In the genomic region with DNA sequence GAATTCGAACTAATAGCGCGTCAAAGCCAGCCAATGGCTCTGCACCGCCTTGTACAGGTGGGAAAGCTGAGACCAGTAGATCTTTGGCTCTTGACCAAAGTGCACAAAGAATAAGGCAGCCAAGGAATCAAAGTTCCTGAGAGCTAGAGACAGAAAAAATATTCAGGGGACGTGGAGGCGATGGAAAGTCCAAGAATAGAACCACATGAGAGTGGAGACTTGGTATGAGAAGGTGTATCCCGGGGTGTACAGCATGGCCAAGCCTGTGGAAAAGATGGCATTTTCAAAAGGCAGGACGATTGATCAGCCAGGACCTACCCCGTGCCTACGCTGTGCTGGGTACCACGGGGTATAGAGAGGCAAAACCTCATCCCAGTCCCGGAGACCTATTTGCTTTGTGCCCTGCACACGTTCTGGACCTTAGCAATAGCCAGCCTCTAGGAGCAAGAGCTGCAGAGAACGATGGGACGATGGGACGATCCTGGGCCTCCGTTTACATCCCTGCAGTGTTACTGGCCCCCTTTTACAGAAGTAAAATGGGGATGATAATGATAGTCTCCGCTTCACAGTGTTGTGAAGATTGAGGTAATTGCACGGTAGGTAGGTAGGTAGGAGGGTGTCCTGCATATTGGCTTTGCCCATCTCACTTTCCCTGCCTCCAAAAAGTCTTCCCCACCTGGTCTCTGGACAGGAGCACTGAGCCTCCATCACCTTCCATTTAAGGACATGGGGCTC, we compare ENCODE assay signal across 8 cellular contexts. TPM values are rescaled to one million over a fixed set of nuclear protein-coding genes. Genes with fewer than 3 reads are reported as not detected.
DNase-seq lines count a peak whose midpoint lies in the region; ATAC-seq, FAIRE-seq and TF ChIP-seq lines count a peak whose summit lies in the region.

No MANE protein-coding gene starts in this region.

- DNase-seq in AG10803 (ENCODE audit: low read depth) (no peak), Karpas-422 (no peak), K562 (ENCODE audit: extremely low read depth in 1 of 4, low spot score in 3 of 4) (peak in 1 of 4 experiments; percentile 20), left colon (peak in 1 of 2 donors; percentile 29), ecto neural progenitor cell (ENCODE audit: low spot score) (no peak)

- H3K9me2 ChIP-seq in Karpas-422 (replicated peaks; ENCODE audit: insufficient read depth, low read length) = no peaks in the 10 kb centered on the region

- in situ Hi-C loops in K562 (cut with MboI) = no loop called here

- H3K27me3 ChIP-seq in Karpas-422 (ENCODE audit: low read length) (no peaks in the 10 kb centered on the region), K562 (ENCODE audit: control insufficient read depth in 2 of 2, insufficient read depth in 2 of 2, low read length in 2 of 2) (no peaks in the 10 kb centered on the region)

- H2AFZ ChIP-seq in Karpas-422 (ENCODE audit: low read length) = peak overlapping the region; percentile 74
- peak overlapping the region; percentile 98 for H2AFZ ChIP-seq in K562 (ENCODE audit: low read depth, low read length)

- 33% methylated on average over 19 of the region's 19 CpGs for WGBS in K562 (ENCODE audit: insufficient coverage, low coverage, missing lambda C conversion rate)

- no peaks in the 10 kb centered on the region for H3K9me1 ChIP-seq in K562 (ENCODE audit: control insufficient read depth, insufficient read depth, low read length)

- H3K4me3 ChIP-seq in AG10803 (ENCODE audit: low read length) (peak overlapping the region; percentile 99), Karpas-422 (ENCODE audit: low read length) (peak overlapping the region; percentile 90), K562 (peak overlapping the region; percentile 80)

- intact Hi-C loops in K562 (cut with micrococcal nuclease) = loop anchor here (1.0 to 2.0 kb wide), 3 partner anchors 33 to 174 kb away; no protein-coding TSS in a partner anchor
- intact Hi-C loops in left colon (cut with DNase I, micrococcal nuclease) = no loop called here

- H3K27ac ChIP-seq in Karpas-422 (ENCODE audit: low read length) = no peak overlapping the region
- H3K27ac ChIP-seq in K562 (ENCODE audit: extremely low read depth, low read depth, low read length) = peak overlapping the region; percentile 78; the same call in 2 of the 3 replicates
- peak overlapping the region; percentile 80 for H3K27ac ChIP-seq in temporal lobe (ENCODE audit: low read depth, low read length)

- TSS peak; percentile 98 for BruUV-seq in K562 (replicated peaks; lab: Mats Ljungman, UMichigan)

- H3K4me1 ChIP-seq in Karpas-422 (ENCODE audit: low read length) (peaks cover 20% of the 10 kb centered on the region), K562 (replicated peaks in 1 of 2; ENCODE audit: control insufficient read depth in 2 of 2, insufficient read depth in 2 of 2, low read length in 2 of 2) (peaks cover 16 to 24% of the 10 kb centered on the region in 2 experiments)

- H3K9ac ChIP-seq in Karpas-422 (ENCODE audit: low read length) = peak overlapping the region; percentile 89
- peak overlapping the region; percentile 83 to 92 for H3K9ac ChIP-seq in K562 (ENCODE audit: insufficient read depth in 1 of 2, low read depth in 2 of 2, low read length in 2 of 2)

- TF ChIP-seq POLR2A in K562 (conservative IDR thresholded peaks at IDR 0.05) = no peak

- H3K9me3 ChIP-seq in Karpas-422 (ENCODE audit: low read length) (no peaks in the 10 kb centered on the region), K562 (replicated peaks; ENCODE audit: control insufficient read depth, insufficient read depth, low read depth, low read length) (no peaks in the 10 kb centered on the region)

- no peak for TF ChIP-seq RAD21 in K562 (CRISPR knock-in tag; conservative IDR thresholded peaks at IDR 0.05 in 1 of 2, IDR thresholded peaks at IDR 0.05 in 1 of 2)

- FAIRE-seq in K562 (lab: Jason Lieb, UNC) = no peak

- no peak for TF ChIP-seq EP300 in K562 (IDR thresholded peaks at IDR 0.05; ENCODE audit: low read length)

- H3K4me2 ChIP-seq in Karpas-422 (ENCODE audit: low read depth, low read length, poor library complexity, severe bottlenecking) (peak overlapping the region; percentile 92), K562 (ENCODE audit: insufficient read depth, low read length) (peak overlapping the region; percentile 94)

- peaks cover 29% of the 10 kb centered on the region for H3K79me2 ChIP-seq in Karpas-422 (ENCODE audit: low read length)
- peaks cover 27% of the 10 kb centered on the region for H3K79me2 ChIP-seq in K562 (ENCODE audit: control insufficient read depth, insufficient read depth, low read length)

- CTCF ChIA-PET in K562 (lab: Yijun Ruan, JAX; ENCODE audit: low intra/inter-chr PET ratio) = no interaction called here

- H3K36me3 ChIP-seq in Karpas-422 (ENCODE audit: insufficient read depth, low read length) (peaks cover 16% of the 10 kb centered on the region), K562 (ENCODE audit: control insufficient read depth, insufficient read depth, low read length) (peaks cover 26% of the 10 kb centered on the region)

- POLR2A ChIA-PET in K562 (lab: Yijun Ruan, JAX) = interaction anchor here (0.6 to 2.3 kb wide), 15 partner anchors 9 to 367 kb away, joined by 3 to 19 read pairs (median 4); a partner anchor contains a TSS

- no peak for TF ChIP-seq CTCF in AG10803 (conservative IDR thresholded peaks at IDR 0.05; ENCODE audit: low read length)
- TF ChIP-seq CTCF in K562 (IDR thresholded peaks at IDR 0.05 in 2 of 3, conservative IDR thresholded peaks at IDR 0.05 in 1 of 3; ENCODE audit: insufficient read depth in 2 of 3, low read depth in 1 of 3, low read length in 3 of 3) = no peak

- H4K20me1 ChIP-seq in Karpas-422 (ENCODE audit: insufficient read depth, low read depth, low read length) = no peaks in the 10 kb centered on the region
- 0 out of 2 replicates have a peak, but pooled peaks cover 4% of the 10 kb centered on the region for H4K20me1 ChIP-seq in K562 (replicated peaks; ENCODE audit: control insufficient read depth, insufficient read depth, low read length)

- peak; percentile 12 for ATAC-seq in GM21367 (IDR thresholded peaks at IDR 0.05; ENCODE audit: unreplicated experiment)
- peak; percentile 22 for ATAC-seq in K562
- ATAC-seq in left colon = peak; percentile 38
- no peak for ATAC-seq in HG02884 (IDR thresholded peaks at IDR 0.05; ENCODE audit: unreplicated experiment)

TF ChIP-seq in K562, 482 proteins besides CTCF, POLR2A, EP300 and RAD21 (continues in another document):
- TF ChIP-seq PRPF4 (IDR thresholded peaks at IDR 0.05; ENCODE audit: insufficient read depth, low read depth, low read length, poor library complexity, severe bottlenecking) = no peak
- no peak for TF ChIP-seq MEIS2 (IDR thresholded peaks at IDR 0.05; ENCODE audit: partially characterized antibody)
- TF ChIP-seq NR2C2 (CRISPR knock-in tag; IDR thresholded peaks at IDR 0.05) = no peak
- 0 out of 2 replicates have a peak, but pooled peaks have one; percentile 9 for TF ChIP-seq NR2C2 (tag; IDR thresholded peaks at IDR 0.05)
- no peak for TF ChIP-seq NR1H2 (CRISPR knock-in tag; IDR thresholded peaks at IDR 0.05)
- TF ChIP-seq ERF (CRISPR knock-in tag; IDR thresholded peaks at IDR 0.05) = no peak
- no peak for TF ChIP-seq ATF1 (CRISPR knock-in tag; IDR thresholded peaks at IDR 0.05)
- 0 out of 2 replicates have a peak, but pooled peaks have one; percentile 10 for TF ChIP-seq ATF1 (tag; IDR thresholded peaks at IDR 0.05)

RNA-seq across cellular contexts. Expression of a gene that starts 0.6 kb away (rescaled TPM):
- 11.1 and 12.2 TPM in 2 replicates for total RNA-seq in Karpas-422 (2014; rRNA removed; shearing (Covaris generic); ENCODE audit: low replicate concordance)
- total RNA-seq in K562 (2011; cell fraction: chromatin; rRNA removed; ENCODE audit: low replicate concordance) = 60.6 and 86.6 TPM in 2 replicates
- 27.2 and 28.7 TPM in 2 replicates for total RNA-seq in K562 (2011; cell fraction: nucleolus; rRNA removed)
- 44.5 and 45.6 TPM in 2 replicates for total RNA-seq in K562 (2011; cell fraction: nucleoplasm; rRNA removed)
- 14.1 and 21.1 TPM in 2 replicates for total RNA-seq in K562 (2014; rRNA removed)
- total RNA-seq in K562 (2014; rRNA removed; fragmentation: Illumina TruSeq; extraction: Trizol) = 18.3 and 20.8 TPM in 2 replicates
- 17.5 and 19.0 TPM in 2 replicates for total RNA-seq in K562 (2015; rRNA removed; fragmentation: Illumina TruSeq; extraction: Trizol)
- 18.7 and 19.6 TPM in 2 replicates for total RNA-seq in K562 (2021)
- polyA plus RNA-seq in K562 (2011; rRNA removed) = 15.7 and 16.8 TPM in 2 replicates
- polyA plus RNA-seq in K562 (2011; cell fraction: cytosol; rRNA removed) = 8.2 and 10.9 TPM in 2 replicates
- 18.9 and 27.5 TPM in 2 replicates for polyA plus RNA-seq in K562 (2011; cell fraction: nucleus; rRNA removed)
- polyA plus RNA-seq in K562 (2012) = 11.2 and 15.3 TPM in 2 replicates
- 13.9 and 15.0 TPM in 2 replicates for polyA plus RNA-seq in K562 (2014; fragmentation: Illumina TruSeq; extraction: Trizol)
- polyA plus RNA-seq in K562 (2014; fragmentation: Nextera tagmentation; extraction: Ambion mirVana) = 1 to 10 TPM; 2.9 to 4.2 TPM
- polyA plus RNA-seq in K562 (2014; rRNA removed) = 12.1 and 12.8 TPM in 2 replicates
- polyA minus RNA-seq in K562 (2011; rRNA and poly(A)+ RNA removed) = 28.4 and 33.3 TPM in 2 replicates
- 13.7 and 14.6 TPM in 2 replicates for polyA minus RNA-seq in K562 (2011; cell fraction: cytosol; rRNA and poly(A)+ RNA removed)
- 11.4 and 19.7 TPM in 2 replicates for polyA minus RNA-seq in K562 (2011; cell fraction: nucleus; rRNA and poly(A)+ RNA removed)
- total RNA-seq in left colon = 10 to 100 TPM; 13.8 to 15.7 TPM
- 51.4 TPM for total RNA-seq in temporal lobe

RNA-seq across cellular contexts. Expression of a gene that starts 34.4 kb away (rescaled TPM):
- 32.5 and 60.6 TPM in 2 replicates for total RNA-seq in Karpas-422 (2014; rRNA removed; shearing (Covaris generic); ENCODE audit: low replicate concordance)
- 136 and 184 TPM in 2 replicates for total RNA-seq in K562 (2011; cell fraction: chromatin; rRNA removed; ENCODE audit: low replicate concordance)
- total RNA-seq in K562 (2011; cell fraction: nucleolus; rRNA removed) = 111 and 116 TPM in 2 replicates
- 128 and 170 TPM in 2 replicates for total RNA-seq in K562 (2011; cell fraction: nucleoplasm; rRNA removed)
- total RNA-seq in K562 (2014; rRNA removed) (78.2 and 98.6 TPM in 2 replicates), K562 (2014; rRNA removed; fragmentation: Illumina TruSeq; extraction: Trizol) (75.1 and 77.8 TPM in 2 replicates), K562 (2015; rRNA removed; fragmentation: Illumina TruSeq; extraction: Trizol) (75.2 and 90.2 TPM in 2 replicates), K562 (2021) (129 and 132 TPM in 2 replicates), left colon (10 to 100 TPM; 68.3 to 82.7 TPM), temporal lobe (15.2 TPM)
- polyA plus RNA-seq in K562 (2011; rRNA removed) (72.6 and 105 TPM in 2 replicates), K562 (2014; fragmentation: Illumina TruSeq; extraction: Trizol) (86.8 and 110 TPM in 2 replicates), K562 (2014; fragmentation: Nextera tagmentation; extraction: Ambion mirVana) (10 to 100 TPM; 34.3 to 65.1 TPM), K562 (2014; rRNA removed) (125 and 144 TPM in 2 replicates)
- 49.2 and 74.6 TPM in 2 replicates for polyA plus RNA-seq in K562 (2011; cell fraction: cytosol; rRNA removed)
- 124 and 217 TPM in 2 replicates for polyA plus RNA-seq in K562 (2011; cell fraction: nucleus; rRNA removed)
- 78.2 and 99.3 TPM in 2 replicates for polyA plus RNA-seq in K562 (2012)
- 43.5 and 47.9 TPM in 2 replicates for polyA minus RNA-seq in K562 (2011; rRNA and poly(A)+ RNA removed)
- polyA minus RNA-seq in K562 (2011; cell fraction: cytosol; rRNA and poly(A)+ RNA removed) = 30.4 and 48.6 TPM in 2 replicates
- polyA minus RNA-seq in K562 (2011; cell fraction: nucleus; rRNA and poly(A)+ RNA removed) = 77.3 and 89.3 TPM in 2 replicates
